In the genomic region with DNA sequence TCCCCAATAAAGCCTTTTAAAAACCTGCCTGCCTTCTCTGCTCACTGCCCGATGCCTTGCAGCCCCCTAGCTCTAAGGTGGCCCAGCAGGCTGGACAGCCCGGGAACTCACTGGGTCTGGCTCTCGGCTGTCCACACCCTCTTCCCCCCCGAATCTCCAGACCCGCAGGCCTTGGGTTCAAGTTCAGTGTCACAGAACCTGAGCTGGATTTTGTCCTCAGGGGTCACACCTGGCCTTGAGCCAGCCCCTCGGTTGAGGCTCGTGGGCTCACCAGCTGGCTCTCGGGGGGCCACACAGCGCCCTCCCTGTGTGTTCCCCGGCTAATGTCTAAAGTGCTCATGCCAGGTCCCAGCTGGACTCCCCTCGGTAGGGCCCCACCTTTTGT, we compare ENCODE assay signal across 15 cellular contexts. TPM values are rescaled to one million over a fixed set of nuclear protein-coding genes. Genes with fewer than 3 reads are reported as not detected.
DNase-seq lines count a peak whose midpoint lies in the region; ATAC-seq, FAIRE-seq and TF ChIP-seq lines count a peak whose summit lies in the region.
"Had no signal": no experiment of that assay in that cellular context is flagged by ENCODE, and none has a peak within 500 bp of the region (broad histone marks: within the 10 kb centered on the region; RNA-seq: fewer than 3 reads in every experiment).

No MANE protein-coding gene starts in this region.

- H3K9ac ChIP-seq in BLaER1 (no peak overlapping the region), OCI-LY1 (ENCODE audit: low read length) (no peak overlapping the region), endothelial cell of umbilical vein (replicated peaks; ENCODE audit: extremely low read depth, insufficient read depth, low read length) (no peak overlapping the region), rectal smooth muscle tissue (ENCODE audit: low read length) (no peak overlapping the region)

- no peaks in the 10 kb centered on the region for H3K9me2 ChIP-seq in OCI-LY1 (ENCODE audit: low read depth, low read length)

- H3K4me2 ChIP-seq in BLaER1 (no peak overlapping the region), OCI-LY1 (ENCODE audit: low read length) (no peak overlapping the region), endothelial cell of umbilical vein (ENCODE audit: insufficient read depth, low read length) (no peak overlapping the region)

- CTCF ChIA-PET in endothelial cell of umbilical vein (lab: Charles Lee) = no interaction called here
- CTCF ChIA-PET in CD8-positive, alpha-beta memory T cell (lab: Charles Lee) = no interaction called here

- peak overlapping the region in 1 of 7 donors; percentile 69 for H3K4me3 Mint-ChIP-seq in CD8-positive, alpha-beta memory T cell
- H3K4me3 Mint-ChIP-seq: activated naive CD4-positive, alpha-beta T cell treated with anti-CD3 and anti-CD28 coated beads for 36 hours had no signal

- peaks cover 0 to 68% (median 5%) of the 10 kb centered on the region in 3 donors for H3K36me3 Mint-ChIP-seq in CD8-positive, alpha-beta memory T cell

- H3K27ac Mint-ChIP-seq in CD8-positive, alpha-beta memory T cell = peak overlapping the region in 1 of 8 donors; percentile 33
- H3K27ac Mint-ChIP-seq: activated naive CD4-positive, alpha-beta T cell treated with anti-CD3 and anti-CD28 coated beads for 36 hours had no signal

- peak overlapping the region; percentile 13; the same call in 1 of the 2 replicates for H3K27ac ChIP-seq in BLaER1
- H3K27ac ChIP-seq in OCI-LY1 (ENCODE audit: low read depth, low read length, poor library complexity, severe bottlenecking) = peak overlapping the region; percentile 20
- no peak overlapping the region for H3K27ac ChIP-seq in endothelial cell of umbilical vein (ENCODE audit: insufficient read depth, low read depth, low read length)
- H3K27ac ChIP-seq in rectal smooth muscle tissue (ENCODE audit: low read depth, low read length) = peak overlapping the region; percentile 45
- no peak overlapping the region for H3K27ac ChIP-seq in CD8-positive, alpha-beta memory T cell (ENCODE audit: low read depth, low read length)

- H3K4me1 Mint-ChIP-seq in CD8-positive, alpha-beta memory T cell = peaks cover 5 to 15% (median 15%) of the 10 kb centered on the region in 3 donors

- H3K9me3 ChIP-seq in BLaER1 = no peaks in the 10 kb centered on the region
- H3K9me3 ChIP-seq in OCI-LY1 (ENCODE audit: low read length) = no peaks in the 10 kb centered on the region
- H3K9me3 ChIP-seq in endothelial cell of umbilical vein (replicated peaks; ENCODE audit: control insufficient read depth, insufficient read depth, low read length) = no peaks in the 10 kb centered on the region
- H3K9me3 ChIP-seq in CD8-positive, alpha-beta memory T cell (ENCODE audit: low read length) = no peaks in the 10 kb centered on the region
- H3K9me3 ChIP-seq: HAP-1 had no signal

- no peaks in the 10 kb centered on the region for H3K27me3 Mint-ChIP-seq in CD8-positive, alpha-beta memory T cell
- H3K27me3 Mint-ChIP-seq: naive thymus-derived CD4-positive, alpha-beta T cell had no signal

- H2AFZ ChIP-seq in OCI-LY1 (ENCODE audit: low read length) (no peak overlapping the region), endothelial cell of umbilical vein (ENCODE audit: low read depth, low read length) (no peak overlapping the region)

- H3K36me3 ChIP-seq in BLaER1 = peaks cover 91% of the 10 kb centered on the region
- H3K36me3 ChIP-seq in OCI-LY1 (ENCODE audit: insufficient read depth, low read length) = peaks cover 87% of the 10 kb centered on the region
- H3K36me3 ChIP-seq in endothelial cell of umbilical vein (ENCODE audit: control insufficient read depth in 2 of 2, extremely low read depth in 1 of 2, insufficient read depth in 2 of 2, low read length in 2 of 2) = peaks cover 15 to 58% of the 10 kb centered on the region in 2 experiments
- H3K36me3 ChIP-seq in rectal smooth muscle tissue (ENCODE audit: control insufficient read depth, insufficient read depth, low read length) = peaks cover 34% of the 10 kb centered on the region
- peaks cover 11% of the 10 kb centered on the region for H3K36me3 ChIP-seq in CD8-positive, alpha-beta memory T cell (ENCODE audit: insufficient read depth, low read length)

- H3K79me2 ChIP-seq in OCI-LY1 (ENCODE audit: insufficient read depth, low read length) (no peaks in the 10 kb centered on the region), endothelial cell of umbilical vein (ENCODE audit: control insufficient read depth, insufficient read depth, low read length) (peaks cover 15% of the 10 kb centered on the region)

- H3K4me3 ChIP-seq in BLaER1 (no peak overlapping the region), OCI-LY1 (ENCODE audit: low read depth, low read length, poor library complexity, severe bottlenecking) (no peak overlapping the region), endothelial cell of umbilical vein (replicated peaks in 1 of 3; ENCODE audit: insufficient read depth in 1 of 3, low read depth in 1 of 3, low read length in 3 of 3) (no peak overlapping the region), rectal smooth muscle tissue (ENCODE audit: low read length) (no peak overlapping the region)
- H3K4me3 ChIP-seq in CD8-positive, alpha-beta memory T cell (ENCODE audit: low read length) = no peak overlapping the region
- H3K4me3 ChIP-seq: HAP-1 had no signal

- TF ChIP-seq POLR2A in endothelial cell of umbilical vein (IDR thresholded peaks at IDR 0.05; ENCODE audit: low read depth, low read length) = no peak

- H3K9me3 Mint-ChIP-seq in CD8-positive, alpha-beta memory T cell = no peaks in the 10 kb centered on the region
- H3K9me3 Mint-ChIP-seq: activated naive CD4-positive, alpha-beta T cell treated with anti-CD3 and anti-CD28 coated beads for 36 hours; naive thymus-derived CD4-positive, alpha-beta T cell had no signal

- POLR2A ChIA-PET in endothelial cell of umbilical vein (lab: Charles Lee) = no interaction called here
- POLR2A ChIA-PET in CD8-positive, alpha-beta memory T cell (lab: Charles Lee) = no interaction called here

- dilution Hi-C loops in endothelial cell of umbilical vein (cut with MboI; ENCODE audit: extremely low pct_ligation_motif_present, low sequenced_read_pairs) = no loop called here

- H3K27me3 ChIP-seq in BLaER1 (no peaks in the 10 kb centered on the region), OCI-LY1 (ENCODE audit: insufficient read depth, low read length) (no peaks in the 10 kb centered on the region), endothelial cell of umbilical vein (ENCODE audit: control insufficient read depth in 2 of 2, insufficient read depth in 2 of 2, low read length in 2 of 2) (no peaks in the 10 kb centered on the region), rectal smooth muscle tissue (ENCODE audit: control insufficient read depth, insufficient read depth, low read length) (no peaks in the 10 kb centered on the region)
- no peaks in the 10 kb centered on the region for H3K27me3 ChIP-seq in CD8-positive, alpha-beta memory T cell (ENCODE audit: insufficient read depth, low read length, poor library complexity, severe bottlenecking)

- DNase-seq in endothelial cell of umbilical vein (ENCODE audit: low read depth, low spot score) (no peak), DMS153 treated with DMSO at 0.1 percent for 48 hours (lab: John Stamatoyannopoulos, UW; ENCODE audit: unreplicated experiment) (no peak), NOMO-1 (lab: John Stamatoyannopoulos, UW; ENCODE audit: unreplicated experiment in 2 of 2) (no peak), omental fat pad (ENCODE audit: low spot score) (no peak)
- no peak for DNase-seq in CD8-positive, alpha-beta memory T cell
- DNase-seq: activated naive CD4-positive, alpha-beta T cell treated with anti-CD3 and anti-CD28 coated beads for 36 hours; cerebellar nuclear complex; naive thymus-derived CD4-positive, alpha-beta T cell; retina; RPMI8226 had no signal

- H3K9me1 ChIP-seq in endothelial cell of umbilical vein (replicated peaks; ENCODE audit: control insufficient read depth, extremely low read depth, insufficient read depth, low read length) = no peaks in the 10 kb centered on the region

- TF ChIP-seq CTCF in OCI-LY1 (IDR thresholded peaks at IDR 0.05; ENCODE audit: low read length) = no peak
- TF ChIP-seq CTCF in endothelial cell of umbilical vein (IDR thresholded peaks at IDR 0.05; ENCODE audit: extremely low read depth in 1 of 2, insufficient read depth in 1 of 2, low read depth in 1 of 2, low read length in 2 of 2) = no peak
- TF ChIP-seq CTCF in omental fat pad (IDR thresholded peaks at IDR 0.05) = no peak

- no TSS peak for BruUV-seq in endothelial cell of umbilical vein (replicated peaks; lab: Mats Ljungman, UMichigan)

- peaks cover 12% of the 10 kb centered on the region for H3K4me1 ChIP-seq in BLaER1
- peaks cover 32% of the 10 kb centered on the region for H3K4me1 ChIP-seq in OCI-LY1 (ENCODE audit: insufficient read depth, low read length, severe bottlenecking)
- peaks cover 9% of the 10 kb centered on the region for H3K4me1 ChIP-seq in endothelial cell of umbilical vein (ENCODE audit: control insufficient read depth, extremely low read depth, insufficient read depth, low read length)
- no peaks in the 10 kb centered on the region for H3K4me1 ChIP-seq in rectal smooth muscle tissue (ENCODE audit: control insufficient read depth, insufficient read depth, low read length)
- H3K4me1 ChIP-seq in CD8-positive, alpha-beta memory T cell (ENCODE audit: insufficient read depth, low read length) = peaks cover 6% of the 10 kb centered on the region

- H3F3A ChIP-seq in OCI-LY1 (ENCODE audit: insufficient read depth, low read length) = no peaks in the 10 kb centered on the region

- no peak for FAIRE-seq in endothelial cell of umbilical vein (lab: Jason Lieb, UNC)
- FAIRE-seq: keratinocyte had no signal

- intact Hi-C loops in endothelial cell of umbilical vein (cut with micrococcal nuclease) = no loop called here

- H4K20me1 ChIP-seq in BLaER1 (peaks cover 89% of the 10 kb centered on the region), OCI-LY1 (ENCODE audit: insufficient read depth, low read length) (no peaks in the 10 kb centered on the region), endothelial cell of umbilical vein (replicated peaks; ENCODE audit: control insufficient read depth, extremely low read depth, insufficient read depth, low read length) (no peaks in the 10 kb centered on the region)

- no peak for ATAC-seq in omental fat pad (ENCODE audit: low FRiP score)

RNA-seq across cellular contexts. Expression of gene PNKP, which starts 6.7 kb away (rescaled TPM):
- total RNA-seq in endothelial cell of umbilical vein (112 and 114 TPM in 2 replicates), omental fat pad (10 to 100 TPM; 33.9 to 69.7 (median 50.2) TPM)
- 39.4 and 48.4 TPM in 2 replicates for polyA plus RNA-seq in endothelial cell of umbilical vein
- 15.1 and 23.9 TPM in 2 replicates for polyA plus RNA-seq in endothelial cell of umbilical vein (2011; cell fraction: cytosol; rRNA removed)
- 204 and 217 TPM in 2 replicates for polyA plus RNA-seq in endothelial cell of umbilical vein (2011; cell fraction: nucleus; rRNA removed)
- 40.6 and 46.0 TPM in 2 replicates for polyA plus RNA-seq in endothelial cell of umbilical vein (2012)
- polyA minus RNA-seq in endothelial cell of umbilical vein = 18.4 and 25.4 TPM in 2 replicates
- 20.7 TPM for polyA minus RNA-seq in endothelial cell of umbilical vein (2011; cell fraction: cytosol; rRNA and poly(A)+ RNA removed)
- polyA minus RNA-seq in endothelial cell of umbilical vein (2011; cell fraction: nucleus; rRNA and poly(A)+ RNA removed) = 49.5 and 90.5 TPM in 2 replicates
- total RNA-seq in CD8-positive, alpha-beta memory T cell = 10 to 100 TPM; 91.6 to 98.7 TPM
- polyA plus RNA-seq in CD8-positive, alpha-beta memory T cell = 28.4 TPM

RNA-seq across cellular contexts. Expression of gene PTOV1, which starts 9.7 kb away (rescaled TPM):
- total RNA-seq in endothelial cell of umbilical vein (184 and 187 TPM in 2 replicates), omental fat pad (10 to 100 TPM; 37.3 to 64.8 (median 58.1) TPM)
- polyA plus RNA-seq in endothelial cell of umbilical vein = 116 and 125 TPM in 2 replicates
- 93.1 and 118 TPM in 2 replicates for polyA plus RNA-seq in endothelial cell of umbilical vein (2011; cell fraction: cytosol; rRNA removed)
- 257 and 302 TPM in 2 replicates for polyA plus RNA-seq in endothelial cell of umbilical vein (2011; cell fraction: nucleus; rRNA removed)
- 96.0 and 145 TPM in 2 replicates for polyA plus RNA-seq in endothelial cell of umbilical vein (2012)
- 55.3 and 80.9 TPM in 2 replicates for polyA minus RNA-seq in endothelial cell of umbilical vein
- polyA minus RNA-seq in endothelial cell of umbilical vein (2011; cell fraction: cytosol; rRNA and poly(A)+ RNA removed) = 56.8 TPM
- 61.0 and 83.2 TPM in 2 replicates for polyA minus RNA-seq in endothelial cell of umbilical vein (2011; cell fraction: nucleus; rRNA and poly(A)+ RNA removed)
- 10 to 100 TPM; 91.9 to 93.7 TPM for total RNA-seq in CD8-positive, alpha-beta memory T cell
- 47.7 TPM for polyA plus RNA-seq in CD8-positive, alpha-beta memory T cell

RNA-seq across cellular contexts. Expression of gene AKT1S1, which starts 16.4 kb away (rescaled TPM):
- total RNA-seq in endothelial cell of umbilical vein (61.9 and 64.2 TPM in 2 replicates), omental fat pad (10 to 100 TPM; 12.2 to 18.3 (median 14.7) TPM)
- 68.3 and 76.8 TPM in 2 replicates for polyA plus RNA-seq in endothelial cell of umbilical vein
- 40.2 and 49.3 TPM in 2 replicates for polyA plus RNA-seq in endothelial cell of umbilical vein (2011; cell fraction: cytosol; rRNA removed)
- polyA plus RNA-seq in endothelial cell of umbilical vein (2011; cell fraction: nucleus; rRNA removed) = 59.7 and 65.1 TPM in 2 replicates
- polyA plus RNA-seq in endothelial cell of umbilical vein (2012) = 36.2 and 63.1 TPM in 2 replicates
- 20.8 and 26.9 TPM in 2 replicates for polyA minus RNA-seq in endothelial cell of umbilical vein
- polyA minus RNA-seq in endothelial cell of umbilical vein (2011; cell fraction: cytosol; rRNA and poly(A)+ RNA removed) = 41.1 TPM
- 25.5 and 31.2 TPM in 2 replicates for polyA minus RNA-seq in endothelial cell of umbilical vein (2011; cell fraction: nucleus; rRNA and poly(A)+ RNA removed)
- 10 to 100 TPM; 32.8 to 33.6 TPM for total RNA-seq in CD8-positive, alpha-beta memory T cell
- 4.7 TPM for polyA plus RNA-seq in CD8-positive, alpha-beta memory T cell

RNA-seq across cellular contexts. Expression of gene TBC1D17, which starts 16.8 kb away (rescaled TPM):
- 36.1 and 39.3 TPM in 2 replicates for total RNA-seq in endothelial cell of umbilical vein
- 34.2 and 37.4 TPM in 2 replicates for polyA plus RNA-seq in endothelial cell of umbilical vein
- 25.8 and 33.1 TPM in 2 replicates for polyA plus RNA-seq in endothelial cell of umbilical vein (2011; cell fraction: cytosol; rRNA removed)
- polyA plus RNA-seq in endothelial cell of umbilical vein (2011; cell fraction: nucleus; rRNA removed) = 38.7 and 57.3 TPM in 2 replicates
- 31.3 and 35.6 TPM in 2 replicates for polyA plus RNA-seq in endothelial cell of umbilical vein (2012)
- 18.3 and 23.3 TPM in 2 replicates for polyA minus RNA-seq in endothelial cell of umbilical vein
- 11.8 TPM for polyA minus RNA-seq in endothelial cell of umbilical vein (2011; cell fraction: cytosol; rRNA and poly(A)+ RNA removed)
- 16.7 and 21.3 TPM in 2 replicates for polyA minus RNA-seq in endothelial cell of umbilical vein (2011; cell fraction: nucleus; rRNA and poly(A)+ RNA removed)
- total RNA-seq in CD8-positive, alpha-beta memory T cell = 10 to 100 TPM; 31.7 to 33.5 TPM
- polyA plus RNA-seq in CD8-positive, alpha-beta memory T cell = 16.8 TPM
- 10 to 100 TPM; 15.6 to 24.9 (median 22.3) TPM for total RNA-seq in omental fat pad

RNA-seq across cellular contexts. Expression of gene IL4I1, which starts 36.0 kb away (rescaled TPM):
- total RNA-seq in endothelial cell of umbilical vein = 5.6 and 9.1 TPM in 2 replicates
- 5.0 and 7.4 TPM in 2 replicates for polyA plus RNA-seq in endothelial cell of umbilical vein
- polyA plus RNA-seq in endothelial cell of umbilical vein (2011; cell fraction: cytosol; rRNA removed) = 2.5 and 4.7 TPM in 2 replicates
- polyA plus RNA-seq in endothelial cell of umbilical vein (2011; cell fraction: nucleus; rRNA removed) = 1.9 and 4.1 TPM in 2 replicates
- polyA plus RNA-seq in endothelial cell of umbilical vein (2012) = 5.7 and 10.8 TPM in 2 replicates
- polyA minus RNA-seq in endothelial cell of umbilical vein = 5.0 and 5.3 TPM in 2 replicates
- polyA minus RNA-seq in endothelial cell of umbilical vein (2011; cell fraction: cytosol; rRNA and poly(A)+ RNA removed) = not detected
- 0.96 and 1.8 TPM in 2 replicates for polyA minus RNA-seq in endothelial cell of umbilical vein (2011; cell fraction: nucleus; rRNA and poly(A)+ RNA removed)
- total RNA-seq in CD8-positive, alpha-beta memory T cell = 10 to 100 TPM; 35.6 to 39.1 TPM
- polyA plus RNA-seq in CD8-positive, alpha-beta memory T cell = 13.1 TPM
- total RNA-seq in omental fat pad = 1 to 10 TPM in 2 of 4 donors, under 1 TPM in 1, not detected in 1; 0.56 to 5.5 (median 1.5) TPM
- polyA plus RNA-seq: naive thymus-derived CD4-positive, alpha-beta T cell had no signal

Comparison
In these comparisons a context has a peak if more than half of its experiments do, and no peak if none do; other contexts are left out.
1. H3K27ac ChIP-seq: peak in BLaER1 (single experiment), OCI-LY1 (single experiment) and rectal smooth muscle tissue (single experiment); none in endothelial cell of umbilical vein (single experiment) and CD8-positive, alpha-beta memory T cell (single experiment).